Comparison of ENCODE assay signal across 1 cellular context in the genomic region with DNA sequence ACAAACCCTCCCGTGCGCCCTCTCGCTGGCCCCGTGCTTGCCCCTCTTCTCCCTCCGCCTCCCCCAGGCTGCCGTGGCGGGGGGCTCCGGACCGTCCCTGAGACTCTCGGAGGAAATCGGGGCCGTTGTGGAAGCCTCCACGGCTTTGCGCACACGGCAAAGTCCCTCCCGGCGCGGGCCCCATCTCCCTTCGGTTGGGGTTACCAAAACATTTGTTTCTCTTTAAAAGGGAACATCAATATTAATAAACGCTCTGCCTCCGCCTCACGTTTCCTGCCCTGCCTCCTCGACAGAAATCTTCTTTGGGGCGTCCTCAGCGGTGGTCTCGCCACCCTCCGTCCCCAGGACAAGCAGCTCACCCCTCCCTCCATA.
TF ChIP-seq lines count a peak whose summit lies in the region.

No MANE protein-coding gene starts in this region.

TF ChIP-seq in WTC11, 78 proteins besides CTCF, POLR2A, EP300 and RAD21 (continued from another document):
- TF ChIP-seq ARID4B (CRISPR knock-in tag; IDR thresholded peaks at IDR 0.05; ENCODE audit: borderline replicate concordance) (no peak), KAT7 (CRISPR knock-in tag; IDR thresholded peaks at IDR 0.05; ENCODE audit: borderline replicate concordance) (no peak), CBFB (CRISPR knock-in tag; IDR thresholded peaks at IDR 0.05; ENCODE audit: low read depth) (no peak), ZNF416 (CRISPR knock-in tag; IDR thresholded peaks at IDR 0.05) (no peak), ATF1 (CRISPR knock-in tag; IDR thresholded peaks at IDR 0.05) (no peak)
- TF ChIP-seq, protein P1, sequence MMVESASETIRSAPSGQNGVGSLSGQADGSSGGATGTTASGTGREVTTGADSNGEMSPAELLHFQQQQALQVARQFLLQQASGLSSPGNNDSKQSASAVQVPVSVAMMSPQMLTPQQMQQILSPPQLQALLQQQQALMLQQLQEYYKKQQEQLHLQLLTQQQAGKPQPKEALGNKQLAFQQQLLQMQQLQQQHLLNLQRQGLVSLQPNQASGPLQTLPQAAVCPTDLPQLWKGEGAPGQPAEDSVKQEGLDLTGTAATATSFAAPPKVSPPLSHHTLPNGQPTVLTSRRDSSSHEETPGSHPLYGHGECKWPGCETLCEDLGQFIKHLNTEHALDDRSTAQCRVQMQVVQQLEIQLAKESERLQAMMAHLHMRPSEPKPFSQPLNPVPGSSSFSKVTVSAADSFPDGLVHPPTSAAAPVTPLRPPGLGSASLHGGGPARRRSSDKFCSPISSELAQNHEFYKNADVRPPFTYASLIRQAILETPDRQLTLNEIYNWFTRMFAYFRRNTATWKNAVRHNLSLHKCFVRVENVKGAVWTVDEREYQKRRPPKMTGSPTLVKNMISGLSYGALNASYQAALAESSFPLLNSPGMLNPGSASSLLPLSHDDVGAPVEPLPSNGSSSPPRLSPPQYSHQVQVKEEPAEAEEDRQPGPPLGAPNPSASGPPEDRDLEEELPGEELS (CRISPR knock-in tag; IDR thresholded peaks at IDR 0.05): no peak
